Comparison of ENCODE assay signal across 2 cellular contexts in the genomic region with DNA sequence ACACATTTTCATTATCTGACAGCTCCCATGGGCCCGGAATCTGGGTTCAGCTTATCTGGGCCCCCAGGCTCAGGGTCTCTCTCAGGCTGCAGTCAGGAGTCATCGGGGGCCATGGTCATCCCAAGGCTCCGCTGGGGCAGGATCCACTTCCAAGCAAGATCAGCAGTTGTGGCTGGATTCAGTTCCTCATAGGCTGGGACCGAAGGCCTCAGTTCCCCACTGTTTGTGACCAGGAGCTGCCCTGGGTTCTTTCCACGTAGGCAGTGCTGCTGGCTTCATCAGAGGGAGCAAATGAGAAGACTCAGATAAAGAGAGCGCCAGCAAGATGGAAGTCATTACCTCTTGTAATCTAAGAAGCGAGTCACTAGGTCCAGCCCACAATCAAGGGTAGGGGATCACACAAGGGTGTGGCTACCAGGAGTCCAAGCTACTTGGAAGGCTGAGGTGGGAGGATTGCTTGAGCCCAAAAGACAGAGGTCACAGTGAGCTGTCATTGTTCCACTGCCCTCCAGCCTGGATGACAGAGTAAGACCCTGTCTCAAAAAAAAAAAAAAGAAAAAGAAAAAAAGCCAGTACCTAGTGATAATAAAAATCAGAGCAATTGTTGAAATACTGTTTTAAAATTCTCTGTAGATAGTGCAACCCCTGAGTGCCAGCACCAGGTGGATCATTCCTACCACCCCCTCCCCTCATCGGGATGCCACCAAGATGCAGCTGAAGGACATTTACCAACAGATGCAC.
TF ChIP-seq lines count a peak whose summit lies in the region.

No MANE protein-coding gene starts in this region.

TF ChIP-seq in GM12878, 131 proteins besides CTCF, POLR2A, EP300 and RAD21 (continued from another document):
- TF ChIP-seq MYB (IDR thresholded peaks at IDR 0.05; ENCODE audit: borderline replicate concordance, low read depth, low read length) (no peak), ESRRA (IDR thresholded peaks at IDR 0.05; ENCODE audit: low read length) (no peak), RCOR1 (conservative IDR thresholded peaks at IDR 0.05; ENCODE audit: low read depth, low read length) (no peak), POLR2AphosphoS2 (IDR thresholded peaks at IDR 0.05; ENCODE audit: low read depth, low read length) (no peak), NR2C1 (IDR thresholded peaks at IDR 0.05) (no peak)
- TF ChIP-seq, protein P1, sequence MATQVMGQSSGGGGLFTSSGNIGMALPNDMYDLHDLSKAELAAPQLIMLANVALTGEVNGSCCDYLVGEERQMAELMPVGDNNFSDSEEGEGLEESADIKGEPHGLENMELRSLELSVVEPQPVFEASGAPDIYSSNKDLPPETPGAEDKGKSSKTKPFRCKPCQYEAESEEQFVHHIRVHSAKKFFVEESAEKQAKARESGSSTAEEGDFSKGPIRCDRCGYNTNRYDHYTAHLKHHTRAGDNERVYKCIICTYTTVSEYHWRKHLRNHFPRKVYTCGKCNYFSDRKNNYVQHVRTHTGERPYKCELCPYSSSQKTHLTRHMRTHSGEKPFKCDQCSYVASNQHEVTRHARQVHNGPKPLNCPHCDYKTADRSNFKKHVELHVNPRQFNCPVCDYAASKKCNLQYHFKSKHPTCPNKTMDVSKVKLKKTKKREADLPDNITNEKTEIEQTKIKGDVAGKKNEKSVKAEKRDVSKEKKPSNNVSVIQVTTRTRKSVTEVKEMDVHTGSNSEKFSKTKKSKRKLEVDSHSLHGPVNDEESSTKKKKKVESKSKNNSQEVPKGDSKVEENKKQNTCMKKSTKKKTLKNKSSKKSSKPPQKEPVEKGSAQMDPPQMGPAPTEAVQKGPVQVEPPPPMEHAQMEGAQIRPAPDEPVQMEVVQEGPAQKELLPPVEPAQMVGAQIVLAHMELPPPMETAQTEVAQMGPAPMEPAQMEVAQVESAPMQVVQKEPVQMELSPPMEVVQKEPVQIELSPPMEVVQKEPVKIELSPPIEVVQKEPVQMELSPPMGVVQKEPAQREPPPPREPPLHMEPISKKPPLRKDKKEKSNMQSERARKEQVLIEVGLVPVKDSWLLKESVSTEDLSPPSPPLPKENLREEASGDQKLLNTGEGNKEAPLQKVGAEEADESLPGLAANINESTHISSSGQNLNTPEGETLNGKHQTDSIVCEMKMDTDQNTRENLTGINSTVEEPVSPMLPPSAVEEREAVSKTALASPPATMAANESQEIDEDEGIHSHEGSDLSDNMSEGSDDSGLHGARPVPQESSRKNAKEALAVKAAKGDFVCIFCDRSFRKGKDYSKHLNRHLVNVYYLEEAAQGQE (IDR thresholded peaks at IDR 0.05; ENCODE audit: low read depth, low read length), result no peak
- TF ChIP-seq, protein P2, sequence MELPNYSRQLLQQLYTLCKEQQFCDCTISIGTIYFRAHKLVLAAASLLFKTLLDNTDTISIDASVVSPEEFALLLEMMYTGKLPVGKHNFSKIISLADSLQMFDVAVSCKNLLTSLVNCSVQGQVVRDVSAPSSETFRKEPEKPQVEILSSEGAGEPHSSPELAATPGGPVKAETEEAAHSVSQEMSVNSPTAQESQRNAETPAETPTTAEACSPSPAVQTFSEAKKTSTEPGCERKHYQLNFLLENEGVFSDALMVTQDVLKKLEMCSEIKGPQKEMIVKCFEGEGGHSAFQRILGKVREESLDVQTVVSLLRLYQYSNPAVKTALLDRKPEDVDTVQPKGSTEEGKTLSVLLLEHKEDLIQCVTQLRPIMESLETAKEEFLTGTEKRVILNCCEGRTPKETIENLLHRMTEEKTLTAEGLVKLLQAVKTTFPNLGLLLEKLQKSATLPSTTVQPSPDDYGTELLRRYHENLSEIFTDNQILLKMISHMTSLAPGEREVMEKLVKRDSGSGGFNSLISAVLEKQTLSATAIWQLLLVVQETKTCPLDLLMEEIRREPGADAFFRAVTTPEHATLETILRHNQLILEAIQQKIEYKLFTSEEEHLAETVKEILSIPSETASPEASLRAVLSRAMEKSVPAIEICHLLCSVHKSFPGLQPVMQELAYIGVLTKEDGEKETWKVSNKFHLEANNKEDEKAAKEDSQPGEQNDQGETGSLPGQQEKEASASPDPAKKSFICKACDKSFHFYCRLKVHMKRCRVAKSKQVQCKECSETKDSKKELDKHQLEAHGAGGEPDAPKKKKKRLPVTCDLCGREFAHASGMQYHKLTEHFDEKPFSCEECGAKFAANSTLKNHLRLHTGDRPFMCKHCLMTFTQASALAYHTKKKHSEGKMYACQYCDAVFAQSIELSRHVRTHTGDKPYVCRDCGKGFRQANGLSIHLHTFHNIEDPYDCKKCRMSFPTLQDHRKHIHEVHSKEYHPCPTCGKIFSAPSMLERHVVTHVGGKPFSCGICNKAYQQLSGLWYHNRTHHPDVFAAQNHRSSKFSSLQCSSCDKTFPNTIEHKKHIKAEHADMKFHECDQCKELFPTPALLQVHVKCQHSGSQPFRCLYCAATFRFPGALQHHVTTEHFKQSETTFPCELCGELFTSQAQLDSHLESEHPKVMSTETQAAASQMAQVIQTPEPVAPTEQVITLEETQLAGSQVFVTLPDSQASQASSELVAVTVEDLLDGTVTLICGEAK (IDR thresholded peaks at IDR 0.05; ENCODE audit: borderline replicate concordance), result no peak

TF ChIP-seq in GM12891, 5 proteins besides CTCF, POLR2A, EP300 and RAD21:
- TF ChIP-seq POLR2AphosphoS5 (IDR thresholded peaks at IDR 0.05; ENCODE audit: low read depth, low read length), result no peak
- TF ChIP-seq TAF1 (IDR thresholded peaks at IDR 0.05; ENCODE audit: low read depth, low read length), result no peak
- TF ChIP-seq SPI1 (IDR thresholded peaks at IDR 0.05; ENCODE audit: low read depth, low read length), result no peak
- no peak for TF ChIP-seq POU2F2 (IDR thresholded peaks at IDR 0.05; ENCODE audit: low read depth, low read length)
- no peak for TF ChIP-seq PAX5 (IDR thresholded peaks at IDR 0.05; ENCODE audit: insufficient read depth, low read length, severe bottlenecking)
